Comparison of ENCODE assay signal across 26 cellular contexts in genomic region chr1:26560403-26560780, GRCh38. TPM values are rescaled to one million over a fixed set of nuclear protein-coding genes. Genes with fewer than 3 reads are reported as not detected.
DNase-seq lines count a peak whose midpoint lies in the region; ATAC-seq and TF ChIP-seq lines count a peak whose summit lies in the region.
"Had no signal": no experiment of that assay in that cellular context is flagged by ENCODE, and none has a peak within 500 bp of the region (broad histone marks: within the 10 kb centered on the region; RNA-seq: fewer than 3 reads in every experiment).

No MANE protein-coding gene starts in this region.

- H3K4me3 ChIP-seq in neutrophil (ENCODE audit: low read depth in 1 of 2, low read length in 1 of 2), result no peak overlapping the region
- H3K4me3 ChIP-seq: PC-9 had no signal

- H3K4me3 Mint-ChIP-seq in activated T-cell treated with anti-CD3 and anti-CD28 coated beads, Interleukin-2, amount 50 U/mL, for 24 hours, result no peak overlapping the region
- H3K4me3 Mint-ChIP-seq in activated T-cell treated with anti-CD3 and anti-CD28 coated beads, Interleukin-2, amount 50 U/mL, for 4 hours, result no peak overlapping the region
- no peak overlapping the region for H3K4me3 Mint-ChIP-seq in natural killer cell
- no peak overlapping the region for H3K4me3 Mint-ChIP-seq in natural killer cell treated with Interleukin-12 subunit alpha and Interleukin-12 subunit beta and Interleukin-15 and Interleukin-18, amount 100 ng/mL, for 72 hours
- H3K4me3 Mint-ChIP-seq: B cell; CD8-positive, alpha-beta T cell had no signal

- in situ Hi-C loops in G401 (cut with HindIII; ENCODE audit: low sequenced_read_pairs), result no loop called here

- peaks cover 94% of the 10 kb centered on the region for H3K36me3 Mint-ChIP-seq in activated T-cell treated with anti-CD3 and anti-CD28 coated beads, Interleukin-2, amount 50 U/mL, for 24 hours (ENCODE audit: low read depth)
- H3K36me3 Mint-ChIP-seq in activated T-cell treated with anti-CD3 and anti-CD28 coated beads, Interleukin-2, amount 50 U/mL, for 4 hours (ENCODE audit: insufficient read depth), result peaks cover 45% of the 10 kb centered on the region
- peaks cover 15% of the 10 kb centered on the region for H3K36me3 Mint-ChIP-seq in natural killer cell
- peaks cover 28% of the 10 kb centered on the region for H3K36me3 Mint-ChIP-seq in natural killer cell treated with Interleukin-12 subunit alpha and Interleukin-12 subunit beta and Interleukin-15 and Interleukin-18, amount 100 ng/mL, for 72 hours

- H3K27me3 Mint-ChIP-seq in activated T-cell treated with anti-CD3 and anti-CD28 coated beads, Interleukin-2, amount 50 U/mL, for 24 hours, result no peaks in the 10 kb centered on the region
- no peaks in the 10 kb centered on the region for H3K27me3 Mint-ChIP-seq in activated T-cell treated with anti-CD3 and anti-CD28 coated beads, Interleukin-2, amount 50 U/mL, for 4 hours (ENCODE audit: low read depth)
- no peaks in the 10 kb centered on the region for H3K27me3 Mint-ChIP-seq in natural killer cell (ENCODE audit: low read depth in 2 of 2)
- H3K27me3 Mint-ChIP-seq in natural killer cell treated with Interleukin-12 subunit alpha and Interleukin-12 subunit beta and Interleukin-15 and Interleukin-18, amount 100 ng/mL, for 72 hours, result no peaks in the 10 kb centered on the region
- H3K27me3 Mint-ChIP-seq: B cell had no signal

- H3K27me3 ChIP-seq in neutrophil, result no peaks in the 10 kb centered on the region

- no peak for TF ChIP-seq CTCF in natural killer cell (IDR thresholded peaks at IDR 0.05)
- no peak for TF ChIP-seq CTCF in neutrophil (IDR thresholded peaks at IDR 0.05)

- no peaks in the 10 kb centered on the region for H3K4me1 ChIP-seq in neutrophil (ENCODE audit: control insufficient read depth in 1 of 2, insufficient read depth in 1 of 2, low read depth in 1 of 2, low read length in 1 of 2)
- H3K4me1 ChIP-seq: Caco-2 had no signal

- no peak for ATAC-seq in activated T-cell treated with anti-CD3 and anti-CD28 coated beads, Interleukin-2, amount 50 U/mL, for 4 hours
- ATAC-seq in natural killer cell, result no peak
- no peak for ATAC-seq in natural killer cell treated with Interleukin-12 subunit alpha and Interleukin-12 subunit beta and Interleukin-15 and Interleukin-18, amount 100 ng/mL, for 72 hours
- ATAC-seq in GM19023 (IDR thresholded peaks at IDR 0.05; ENCODE audit: unreplicated experiment), result no peak
- ATAC-seq: CD8-positive, alpha-beta T cell; HCT116 had no signal

- peak overlapping the region; percentile 47 for H3K27ac Mint-ChIP-seq in activated T-cell treated with anti-CD3 and anti-CD28 coated beads, Interleukin-2, amount 50 U/mL, for 24 hours
- H3K27ac Mint-ChIP-seq in natural killer cell, result peak overlapping the region; percentile 5 to 18
- H3K27ac Mint-ChIP-seq in natural killer cell treated with Interleukin-12 subunit alpha and Interleukin-12 subunit beta and Interleukin-15 and Interleukin-18, amount 100 ng/mL, for 72 hours, result no peak overlapping the region
- H3K27ac Mint-ChIP-seq: B cell; CD8-positive, alpha-beta T cell had no signal

- peaks cover 100% of the 10 kb centered on the region for H3K36me3 ChIP-seq in neutrophil

- peak overlapping the region; percentile 39 for H3K27ac ChIP-seq in neutrophil
- H3K27ac ChIP-seq: 22Rv1, C4-2B, HL-60, PC-9 had no signal

- no peaks in the 10 kb centered on the region for H3K9me3 ChIP-seq in neutrophil
- H3K9me3 ChIP-seq: Caco-2 had no signal

- intact Hi-C loops in natural killer cell (cut with micrococcal nuclease), result no loop called here

- H3K9me3 Mint-ChIP-seq in activated T-cell treated with anti-CD3 and anti-CD28 coated beads, Interleukin-2, amount 50 U/mL, for 24 hours, result no peaks in the 10 kb centered on the region
- H3K9me3 Mint-ChIP-seq in activated T-cell treated with anti-CD3 and anti-CD28 coated beads, Interleukin-2, amount 50 U/mL, for 4 hours, result no peaks in the 10 kb centered on the region
- no peaks in the 10 kb centered on the region for H3K9me3 Mint-ChIP-seq in natural killer cell
- no peaks in the 10 kb centered on the region for H3K9me3 Mint-ChIP-seq in natural killer cell treated with Interleukin-12 subunit alpha and Interleukin-12 subunit beta and Interleukin-15 and Interleukin-18, amount 100 ng/mL, for 72 hours
- H3K9me3 Mint-ChIP-seq: CD8-positive, alpha-beta T cell had no signal

- peaks cover 23% of the 10 kb centered on the region for H3K4me1 Mint-ChIP-seq in activated T-cell treated with anti-CD3 and anti-CD28 coated beads, Interleukin-2, amount 50 U/mL, for 24 hours (ENCODE audit: low read depth)
- H3K4me1 Mint-ChIP-seq in activated T-cell treated with anti-CD3 and anti-CD28 coated beads, Interleukin-2, amount 50 U/mL, for 4 hours (ENCODE audit: low read depth), result peaks cover 7% of the 10 kb centered on the region
- H3K4me1 Mint-ChIP-seq in natural killer cell, result peaks cover 8 to 23% of the 10 kb centered on the region in 2 donors
- peaks cover 29 to 32% of the 10 kb centered on the region in 2 donors for H3K4me1 Mint-ChIP-seq in natural killer cell treated with Interleukin-12 subunit alpha and Interleukin-12 subunit beta and Interleukin-15 and Interleukin-18, amount 100 ng/mL, for 72 hours (ENCODE audit: low read depth in 2 of 2)
- H3K4me1 Mint-ChIP-seq: B cell had no signal

- no peak for DNase-seq in activated T-cell treated with anti-CD3 and anti-CD28 coated beads, Interleukin-2, amount 50 U/mL, for 24 hours
- no peak for DNase-seq in activated T-cell treated with anti-CD3 and anti-CD28 coated beads, Interleukin-2, amount 50 U/mL, for 4 hours
- no peak for DNase-seq in natural killer cell
- no peak for DNase-seq in natural killer cell treated with Interleukin-12 subunit alpha and Interleukin-12 subunit beta and Interleukin-15 and Interleukin-18, amount 100 ng/mL, for 72 hours (ENCODE audit: low spot score)
- no peak for DNase-seq in G401 (ENCODE audit: low spot score)
- DNase-seq: Caco-2; CD8-positive, alpha-beta T cell; GDM1; Kasumi-1; MV-4-11; NCI-H1105; NCI-H1436 treated with DMSO at 0.1 percent for 48 hours; NCI-H187 treated with DMSO at 0.1 percent for 48 hours; NCI-H446; NCI-H524 treated with DMSO at 0.1 percent for 48 hours; NCI-H82; PC-9; RPMI8226; SHP77 had no signal

RNA-seq across cellular contexts. Expression of gene RPS6KA1, which starts 30.8 kb away (rescaled TPM):
- 100 to 1,000 TPM; 131 to 157 (median 134) TPM for total RNA-seq in activated T-cell treated with anti-CD3 and anti-CD28 coated beads, Interleukin-2, amount 50 U/mL, for 4 hours
- 100 to 1,000 TPM; 191 to 226 (median 215) TPM for total RNA-seq in natural killer cell
- total RNA-seq in natural killer cell treated with Interleukin-12 subunit alpha and Interleukin-12 subunit beta and Interleukin-15 and Interleukin-18, amount 100 ng/mL, for 72 hours, result 100 to 1,000 TPM; 324 to 369 TPM
- 254 and 296 TPM in 2 replicates for total RNA-seq in G401 (2014; rRNA removed; shearing (Covaris generic))

Comparison
In these comparisons a context has a peak if more than half of its experiments do, and no peak if none do; other contexts are left out.
1. H3K27ac Mint-ChIP-seq: peak in activated T-cell treated with anti-CD3 and anti-CD28 coated beads, Interleukin-2, amount 50 U/mL, for 24 hours (single experiment) and natural killer cell (2 of 2); none in natural killer cell treated with Interleukin-12 subunit alpha and Interleukin-12 subunit beta and Interleukin-15 and Interleukin-18, amount 100 ng/mL, for 72 hours (0 of 2).